Comparison of ENCODE assay signal across 15 cellular contexts in the genomic region with DNA sequence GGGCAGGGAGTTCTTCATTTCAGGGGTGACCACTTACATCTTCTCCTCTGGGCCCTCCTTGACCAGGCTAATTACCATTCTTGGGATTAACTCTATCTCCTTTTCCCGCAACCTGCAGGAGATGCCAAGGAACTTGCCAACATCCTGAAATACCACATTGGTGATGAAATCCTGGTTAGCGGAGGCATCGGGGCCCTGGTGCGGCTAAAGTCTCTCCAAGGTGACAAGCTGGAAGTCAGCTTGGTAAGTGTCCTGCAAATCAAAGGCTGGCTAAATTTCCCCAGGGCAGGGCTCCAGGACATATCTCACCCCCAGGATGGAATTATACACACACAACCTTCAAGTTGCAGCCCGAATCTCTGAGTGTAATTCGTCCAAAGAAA. TPM values are rescaled to one million over a fixed set of nuclear protein-coding genes. Genes with fewer than 3 reads are reported as not detected.
DNase-seq lines count a peak whose midpoint lies in the region; ATAC-seq and TF ChIP-seq lines count a peak whose summit lies in the region.
"Had no signal": no experiment of that assay in that cellular context is flagged by ENCODE, and none has a peak within 500 bp of the region (broad histone marks: within the 10 kb centered on the region; RNA-seq: fewer than 3 reads in every experiment).

No MANE protein-coding gene starts in this region.

- in situ Hi-C loops in Panc1 (cut with HindIII; ENCODE audit: low pct_unique_long_range_greater_than_20kb, low sequenced_read_pairs) = no loop called here

- no peak overlapping the region for H3K9ac ChIP-seq in muscle layer of colon (ENCODE audit: low read length)

- intact Hi-C loops in Panc1 (cut with micrococcal nuclease; ENCODE audit: unreplicated experiment) = no loop called here
- intact Hi-C loops in tibial artery (cut with DNase I; ENCODE audit: low total_unique reads) = no loop called here

- H3K4me1 Mint-ChIP-seq in chondrocyte (ENCODE audit: low read depth) = peaks cover 50% of the 10 kb centered on the region
- H3K4me1 Mint-ChIP-seq: activated naive CD8-positive, alpha-beta T cell treated with anti-CD3 and anti-CD28 coated beads, Interleukin-2, amount 10 ng/mL, durations not matched to agents 7 days and 5 days; naive thymus-derived CD8-positive, alpha-beta T cell had no signal

- H3K27me3 ChIP-seq in Panc1 (ENCODE audit: control insufficient read depth, insufficient read depth, low read length) (no peaks in the 10 kb centered on the region), muscle layer of colon (ENCODE audit: control insufficient read depth in 1 of 2, insufficient read depth in 2 of 2, low read length in 2 of 2) (no peaks in the 10 kb centered on the region), tibial artery (no peaks in the 10 kb centered on the region)

- H3K4me3 Mint-ChIP-seq in chondrocyte (ENCODE audit: unreplicated experiment) = no peak overlapping the region
- H3K4me3 Mint-ChIP-seq: activated naive CD8-positive, alpha-beta T cell treated with anti-CD3 and anti-CD28 coated beads, Interleukin-2, amount 10 ng/mL, durations not matched to agents 7 days and 5 days; CD14-positive monocyte; naive thymus-derived CD8-positive, alpha-beta T cell had no signal

- H3K9me3 ChIP-seq in Panc1 (ENCODE audit: control insufficient read depth, insufficient read depth, low read depth, low read length) = no peaks in the 10 kb centered on the region
- H3K9me3 ChIP-seq in muscle layer of colon (ENCODE audit: low read length) = no peaks in the 10 kb centered on the region
- H3K9me3 ChIP-seq in tibial artery = no peaks in the 10 kb centered on the region

- no peaks in the 10 kb centered on the region for H3K9me3 Mint-ChIP-seq in chondrocyte (ENCODE audit: low read depth)
- H3K9me3 Mint-ChIP-seq: activated naive CD8-positive, alpha-beta T cell treated with anti-CD3 and anti-CD28 coated beads, Interleukin-2, amount 10 ng/mL, durations not matched to agents 7 days and 5 days; CD14-positive monocyte; naive thymus-derived CD8-positive, alpha-beta T cell had no signal

- H3K36me3 ChIP-seq in Panc1 (ENCODE audit: control insufficient read depth, insufficient read depth, low read length) (peaks cover 10% of the 10 kb centered on the region), muscle layer of colon (ENCODE audit: insufficient read depth, low read length) (peaks cover 10% of the 10 kb centered on the region), tibial artery (peaks cover 23 to 34% (median 30%) of the 10 kb centered on the region in 3 donors)

- H3K4me3 ChIP-seq in Panc1 (ENCODE audit: low read depth in 2 of 2, low read length in 2 of 2) = no peak overlapping the region
- no peak overlapping the region for H3K4me3 ChIP-seq in muscle layer of colon (ENCODE audit: low read depth in 1 of 2, low read length in 2 of 2)
- no peak overlapping the region for H3K4me3 ChIP-seq in tibial artery

- DNase-seq in Panc1 (ENCODE audit: low read depth, low spot score) = no peak
- DNase-seq in chondrocyte (ENCODE audit: low spot score) = no peak
- DNase-seq in tibial artery = no peak
- DNase-seq in ecto neural progenitor cell (ENCODE audit: low spot score) = no peak
- no peak for DNase-seq in NCI-H2171 treated with DMSO at 0.1 percent for 48 hours (lab: John Stamatoyannopoulos, UW)
- DNase-seq: activated CD4-positive, alpha-beta T cell treated with anti-CD3 and anti-CD28 coated beads for 1 hour; activated naive CD8-positive, alpha-beta T cell treated with anti-CD3 and anti-CD28 coated beads, Interleukin-2, amount 10 ng/mL, durations not matched to agents 7 days and 5 days; activated T-cell treated with anti-CD3 and anti-CD28 coated beads, Interleukin-2, amount 50 U/mL, for 1 hour; naive thymus-derived CD8-positive, alpha-beta T cell; NCI-H1930; stimulated activated CD4-positive, alpha-beta T cell treated with anti-CD3 and anti-CD28 coated beads, Interleukin-4, amount 100 ng/mL, for 4 hours; T-helper 2 cell had no signal

- POLR2A ChIA-PET in Panc1 (lab: Charles Lee) = no interaction called here

- no peaks in the 10 kb centered on the region for H3K27me3 Mint-ChIP-seq in chondrocyte (ENCODE audit: low read depth)

- H3K27ac Mint-ChIP-seq in chondrocyte (ENCODE audit: unreplicated experiment) = peak overlapping the region; percentile 96
- H3K27ac Mint-ChIP-seq: activated naive CD8-positive, alpha-beta T cell treated with anti-CD3 and anti-CD28 coated beads, Interleukin-2, amount 10 ng/mL, durations not matched to agents 7 days and 5 days; naive thymus-derived CD8-positive, alpha-beta T cell had no signal

- CTCF ChIA-PET in Panc1 (lab: Charles Lee) = no interaction called here

- peaks cover 38% of the 10 kb centered on the region for H3K36me3 Mint-ChIP-seq in chondrocyte (ENCODE audit: low read depth)
- H3K36me3 Mint-ChIP-seq: activated naive CD8-positive, alpha-beta T cell treated with anti-CD3 and anti-CD28 coated beads, Interleukin-2, amount 10 ng/mL, durations not matched to agents 7 days and 5 days; naive thymus-derived CD8-positive, alpha-beta T cell had no signal

- TF ChIP-seq CTCF in Panc1 (IDR thresholded peaks at IDR 0.05) (no peak), chondrocyte (IDR thresholded peaks at IDR 0.05) (no peak), tibial artery (IDR thresholded peaks at IDR 0.05) (no peak)

- BruUV-seq in Panc1 (replicated peaks; lab: Mats Ljungman, UMichigan) = no TSS peak

- H3K4me1 ChIP-seq in Panc1 (ENCODE audit: control insufficient read depth, insufficient read depth, low read length) = peaks cover 32% of the 10 kb centered on the region
- H3K4me1 ChIP-seq in muscle layer of colon (ENCODE audit: insufficient read depth, low read length) = peaks cover 56% of the 10 kb centered on the region
- peaks cover 0 to 48% (median 29%) of the 10 kb centered on the region in 4 donors for H3K4me1 ChIP-seq in tibial artery

- ATAC-seq in Panc1 = no peak
- no peak for ATAC-seq in HG03280 (IDR thresholded peaks at IDR 0.05; ENCODE audit: unreplicated experiment)
- ATAC-seq: naive thymus-derived CD8-positive, alpha-beta T cell had no signal

- H3K27ac ChIP-seq in Panc1 (ENCODE audit: low read length) (peak overlapping the region; percentile 71), muscle layer of colon (ENCODE audit: low read depth, low read length) (peak overlapping the region; percentile 70), tibial artery (peak overlapping the region; percentile 45 to 77)

RNA-seq across cellular contexts. Expression of gene TGFBI, which starts 30.2 kb away (rescaled TPM):
- total RNA-seq in Panc1 (2021; ENCODE audit: unreplicated experiment) (314 TPM), chondrocyte (491 to 631 TPM (median 620 TPM) in 3 replicates)
- 384 TPM for polyA plus RNA-seq in Panc1 (2012; ENCODE audit: insufficient read length)
